ENCODE assay signal across 19 cellular contexts in the genomic region with DNA sequence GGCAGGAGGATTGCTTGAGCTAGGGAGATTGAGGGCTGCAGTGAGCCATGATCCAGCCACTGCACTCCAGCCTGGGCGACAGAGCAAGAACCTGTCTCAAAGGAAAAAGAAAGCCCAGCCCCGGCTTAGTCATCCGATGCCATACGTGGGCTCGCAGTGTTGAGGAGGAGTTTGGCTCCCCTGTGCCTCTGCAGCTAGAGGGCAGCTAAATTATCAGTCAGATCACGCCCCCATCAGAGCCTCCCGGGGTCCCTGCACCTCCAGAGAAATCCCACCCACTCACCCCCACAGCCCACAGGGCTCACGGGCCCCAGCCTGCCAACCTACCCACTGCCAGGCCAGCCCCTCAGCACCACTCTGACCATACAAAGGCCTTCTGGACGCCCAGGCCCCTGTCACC. TPM values are rescaled to one million over a fixed set of nuclear protein-coding genes. Genes with fewer than 3 reads are reported as not detected.
DNase-seq lines count a peak whose midpoint lies in the region; ATAC-seq, FAIRE-seq and TF ChIP-seq lines count a peak whose summit lies in the region.
"Had no signal": no experiment of that assay in that cellular context is flagged by ENCODE, and none has a peak within 500 bp of the region (broad histone marks: within the 10 kb centered on the region; RNA-seq: fewer than 3 reads in every experiment).

No MANE protein-coding gene starts in this region.

- 0 out of 2 replicates have a peak, but pooled peaks have one; percentile 19 for TF ChIP-seq POLR2A in GM12891 (IDR thresholded peaks at IDR 0.05; ENCODE audit: low read depth, low read length)

- in situ Hi-C loops in Panc1 (cut with HindIII; ENCODE audit: low pct_unique_long_range_greater_than_20kb, low sequenced_read_pairs), result no loop called here

- CTCF ChIA-PET in Panc1 (lab: Charles Lee), result no interaction called here

- FAIRE-seq in GM12891 (lab: Jason Lieb, UNC), result no peak
- FAIRE-seq: GM19239 had no signal

- H3K27ac ChIP-seq in Panc1 (ENCODE audit: low read length), result no peak overlapping the region
- H3K27ac ChIP-seq: KMS-11, PC-9 had no signal

- ATAC-seq in Panc1, result 0 out of 2 replicates have a peak, but pooled peaks have one; percentile 17
- ATAC-seq: HCT116 had no signal

- H3K36me3 ChIP-seq in Panc1 (ENCODE audit: control insufficient read depth, insufficient read depth, low read length), result no peaks in the 10 kb centered on the region; the same call in none of the 2 replicates

- H3K9me3 ChIP-seq in Panc1 (ENCODE audit: control insufficient read depth, insufficient read depth, low read depth, low read length), result no peaks in the 10 kb centered on the region

- TF ChIP-seq CTCF in Panc1 (IDR thresholded peaks at IDR 0.05) (no peak), choroid plexus epithelial cell (conservative IDR thresholded peaks at IDR 0.05; ENCODE audit: low read depth, low read length) (no peak)

- H3K4me1 ChIP-seq in Panc1 (ENCODE audit: control insufficient read depth, insufficient read depth, low read length), result no peaks in the 10 kb centered on the region

- no peak for DNase-seq in GM12891 (ENCODE audit: insufficient read length, low spot score)
- DNase-seq in Panc1 (ENCODE audit: low read depth, low spot score), result no peak
- DNase-seq in choroid plexus epithelial cell (ENCODE audit: low read depth), result peak; percentile 16
- DNase-seq in iris pigment epithelial cell (ENCODE audit: low read depth), result peak; percentile 29
- no peak for DNase-seq in KG1 (lab: John Stamatoyannopoulos, UW)
- no peak for DNase-seq in foreskin melanocyte
- DNase-seq in stimulated activated CD4-positive, alpha-beta T cell treated with anti-CD3 and anti-CD28 coated beads, Interleukin-1b, Interleukin-23, amount 100 ng/mL, for 48 hours, result no peak
- DNase-seq: AML-193, COR-L47, DMS153, NCI-H1092, NCI-H146, NCI-H2081 treated with DMSO at 0.1 percent for 48 hours, NCI-H510A treated with DMSO at 0.1 percent for 48 hours, NCI-H82, PC-9 had no signal

- POLR2A ChIA-PET in Panc1 (lab: Charles Lee), result interaction anchor here (0.6 kb wide), 1 partner anchor 139 kb away, joined by 4 read pairs; no protein-coding TSS in a partner anchor

- intact Hi-C loops in Panc1 (cut with micrococcal nuclease; ENCODE audit: unreplicated experiment), result no loop called here

- H3K27me3 ChIP-seq in Panc1 (ENCODE audit: control insufficient read depth, insufficient read depth, low read length), result no peaks in the 10 kb centered on the region

- BruUV-seq in Panc1 (replicated peaks; lab: Mats Ljungman, UMichigan), result no TSS peak

- H3K4me3 ChIP-seq in Panc1 (ENCODE audit: low read depth in 2 of 2, low read length in 2 of 2) (no peak overlapping the region), choroid plexus epithelial cell (ENCODE audit: low read depth, low read length) (no peak overlapping the region)
- H3K4me3 ChIP-seq: PC-9 had no signal

TF ChIP-seq in GM12891, 5 proteins besides CTCF, POLR2A, EP300 and RAD21:
- no peak for TF ChIP-seq POU2F2 (IDR thresholded peaks at IDR 0.05; ENCODE audit: low read depth, low read length)
- 0 out of 2 replicates have a peak, but pooled peaks have one; percentile 20 for TF ChIP-seq POLR2AphosphoS5 (IDR thresholded peaks at IDR 0.05; ENCODE audit: low read depth, low read length)

RNA-seq across cellular contexts. Expression of a gene that starts 27.6 kb away (rescaled TPM):
- polyA plus RNA-seq in GM12891 (2012; ENCODE audit: low read depth, missing spikeins), result 17.0 TPM
- 38.0 TPM for total RNA-seq in Panc1 (2021; ENCODE audit: unreplicated experiment)
- 37.7 TPM for polyA plus RNA-seq in Panc1 (2012; ENCODE audit: insufficient read length)

RNA-seq across cellular contexts. Expression of a gene that starts 28.0 kb away (rescaled TPM):
- 36.4 TPM for polyA plus RNA-seq in GM12891 (2012; ENCODE audit: low read depth, missing spikeins)
- total RNA-seq in Panc1 (2021; ENCODE audit: unreplicated experiment), result 41.5 TPM
- polyA plus RNA-seq in Panc1 (2012; ENCODE audit: insufficient read length), result 38.4 TPM

RNA-seq across cellular contexts. Expression of a gene that starts 57.2 kb away (rescaled TPM):
- 24.8 TPM for polyA plus RNA-seq in GM12891 (2012; ENCODE audit: low read depth, missing spikeins)
- total RNA-seq in Panc1 (2021; ENCODE audit: unreplicated experiment), result 99.6 TPM
- 56.1 TPM for polyA plus RNA-seq in Panc1 (2012; ENCODE audit: insufficient read length)

Comparison
In these comparisons a context has a peak if more than half of its experiments do, and no peak if none do; other contexts are left out.
1. DNase-seq: peak in choroid plexus epithelial cell (single experiment) and iris pigment epithelial cell (single experiment); none in GM12891 (single experiment), Panc1 (single experiment), KG1 (single experiment), foreskin melanocyte (single experiment) and stimulated activated CD4-positive, alpha-beta T cell treated with anti-CD3 and anti-CD28 coated beads, Interleukin-1b, Interleukin-23, amount 100 ng/mL, for 48 hours (single experiment).